ENCODE assay signal across 25 cellular contexts in genomic region chr5:169196059-169196458, GRCh38.
"Had no signal": no experiment of that assay in that cellular context is flagged by ENCODE, and none has a peak within 500 bp of the region (broad histone marks: within the 10 kb centered on the region; RNA-seq: fewer than 3 reads in every experiment).

No MANE protein-coding gene starts in this region.

- H3K9me3 Mint-ChIP-seq: dendritic cell treated with granulocyte-macrophage colony-stimulating factor and Interleukin-4, amounts not matched to agents 40 ng/mL and 50 ng/mL, for 4 days; endodermal cell; mesothelial cell of epicardium; nephron; neural progenitor cell; stimulated activated naive CD8-positive, alpha-beta T cell treated with anti-CD3 and anti-CD28 coated beads, Interleukin-15, amount 100 ng/mL, for 72 hours had no signal

- H3K27me3 ChIP-seq: esophagus muscularis mucosa, neural progenitor cell, right atrium auricular region, suprapubic skin, transverse colon, vagina had no signal

- H3K4me1 Mint-ChIP-seq: memory B cell; mesothelial cell of epicardium; naive B cell; nephron; stimulated activated naive CD8-positive, alpha-beta T cell treated with anti-CD3 and anti-CD28 coated beads, Interleukin-15, amount 100 ng/mL, for 72 hours had no signal

- H3K9ac ChIP-seq: neural progenitor cell had no signal

- H3K27me3 Mint-ChIP-seq: dendritic cell treated with granulocyte-macrophage colony-stimulating factor and Interleukin-4, amounts not matched to agents 40 ng/mL and 50 ng/mL, for 4 days; memory B cell; stimulated activated naive CD8-positive, alpha-beta T cell treated with anti-CD3 and anti-CD28 coated beads, Interleukin-15, amount 100 ng/mL, for 72 hours had no signal

- DNase-seq: cerebellar nuclear complex; effector CD8-positive, alpha-beta T cell; endodermal cell; foreskin melanocyte; kidney; mucosa of descending colon; naive B cell; spleen; stimulated activated CD4-positive, alpha-beta T cell treated with anti-CD3 and anti-CD28 coated beads, Interleukin-4, amount 100 ng/mL, for 4 hours; stimulated activated naive CD4-positive, alpha-beta T cell; stimulated activated naive CD8-positive, alpha-beta T cell treated with anti-CD3 and anti-CD28 coated beads, Interleukin-15, amount 100 ng/mL, for 72 hours; transverse colon had no signal

- ATAC-seq: left lobe of liver; mucosa of descending colon; sciatic nerve; stimulated activated naive CD8-positive, alpha-beta T cell treated with anti-CD3 and anti-CD28 coated beads, Interleukin-15, amount 100 ng/mL, for 72 hours had no signal

- H3K4me3 Mint-ChIP-seq: dendritic cell treated with granulocyte-macrophage colony-stimulating factor and Interleukin-4, amounts not matched to agents 40 ng/mL and 50 ng/mL, for 4 days; endodermal cell; memory B cell; mesothelial cell of epicardium; naive B cell; nephron; neural progenitor cell; stimulated activated naive CD8-positive, alpha-beta T cell treated with anti-CD3 and anti-CD28 coated beads, Interleukin-15, amount 100 ng/mL, for 72 hours had no signal

- H3K27ac Mint-ChIP-seq: dendritic cell treated with granulocyte-macrophage colony-stimulating factor and Interleukin-4, amounts not matched to agents 40 ng/mL and 50 ng/mL, for 4 days; endodermal cell; memory B cell; mesothelial cell of epicardium; naive B cell; nephron; stimulated activated naive CD8-positive, alpha-beta T cell treated with anti-CD3 and anti-CD28 coated beads, Interleukin-15, amount 100 ng/mL, for 72 hours had no signal

- H3K27ac ChIP-seq: esophagus muscularis mucosa, neural progenitor cell, prostate gland, right atrium auricular region, spleen, suprapubic skin, transverse colon, vagina had no signal

- H3K36me3 Mint-ChIP-seq: memory B cell, mesothelial cell of epicardium, naive B cell, neural progenitor cell had no signal

- H3K9me3 ChIP-seq: esophagus muscularis mucosa, mucosa of descending colon, prostate gland, right atrium auricular region, spleen, suprapubic skin, transverse colon, vagina had no signal

- H3K4me1 ChIP-seq: prostate gland, spleen, transverse colon had no signal

- H3K4me3 ChIP-seq: esophagus muscularis mucosa, lung, mucosa of descending colon, neural progenitor cell, prostate gland, right atrium auricular region, spleen, suprapubic skin, transverse colon, vagina had no signal

- H3K36me3 ChIP-seq: neural progenitor cell, prostate gland, right atrium auricular region, spleen, suprapubic skin, transverse colon, vagina had no signal
